In genomic region chr15:79811406-79812405, GRCh38 we compare ENCODE assay signal across 11 cellular contexts.
DNase-seq lines count a peak whose midpoint lies in the region; ATAC-seq and TF ChIP-seq lines count a peak whose summit lies in the region.
"Had no signal": no experiment of that assay in that cellular context is flagged by ENCODE, and none has a peak within 500 bp of the region (broad histone marks: within the 10 kb centered on the region; RNA-seq: fewer than 3 reads in every experiment).

No MANE protein-coding gene starts in this region.

- no peaks in the 10 kb centered on the region for H3K9me3 ChIP-seq in RWPE2 (ENCODE audit: severe bottlenecking)

- H3K27me3 Mint-ChIP-seq in mesothelial cell of epicardium (ENCODE audit: low read depth) = no peaks in the 10 kb centered on the region
- H3K27me3 Mint-ChIP-seq: activated T-cell treated with anti-CD3 and anti-CD28 coated beads, Interleukin-2, amount 50 U/mL, for 24 hours had no signal

- peak; percentile 34 for DNase-seq in GM04504 (ENCODE audit: low read depth)
- no peak for DNase-seq in RWPE2 (ENCODE audit: low spot score)
- peak in 1 of 2 donors; percentile 33 for DNase-seq in foreskin keratinocyte
- peak; percentile 62 for DNase-seq in retinal pigment epithelial cell (ENCODE audit: low read depth)
- DNase-seq in HEK293T (ENCODE audit: extremely low spot score) = no peak
- no peak for DNase-seq in kidney glomerular epithelial cell (lab: John Stamatoyannopoulos, UW)
- no peak for DNase-seq in mesothelial cell of epicardium (ENCODE audit: low spot score in 2 of 2, unreplicated experiment in 2 of 2)
- DNase-seq: activated T-cell treated with anti-CD3 and anti-CD28 coated beads, Interleukin-2, amount 50 U/mL, for 24 hours; Kasumi-1; SW 1271 had no signal

- TF ChIP-seq CTCF in RWPE2 (IDR thresholded peaks at IDR 0.05; ENCODE audit: poor library complexity, severe bottlenecking) = no peak
- no peak for TF ChIP-seq CTCF in foreskin keratinocyte (conservative IDR thresholded peaks at IDR 0.05)
- TF ChIP-seq CTCF in retinal pigment epithelial cell (conservative IDR thresholded peaks at IDR 0.05; ENCODE audit: low read depth, low read length) = no peak
- no peak for TF ChIP-seq CTCF in mesothelial cell of epicardium (IDR thresholded peaks at IDR 0.05; ENCODE audit: unreplicated experiment)

- H3K4me3 Mint-ChIP-seq in mesothelial cell of epicardium = no peak overlapping the region
- H3K4me3 Mint-ChIP-seq: activated T-cell treated with anti-CD3 and anti-CD28 coated beads, Interleukin-2, amount 50 U/mL, for 24 hours had no signal

- no peak overlapping the region for H3K27ac ChIP-seq in RWPE2 (ENCODE audit: poor library complexity, severe bottlenecking)
- H3K27ac ChIP-seq in foreskin keratinocyte = no peak overlapping the region

- H3K4me3 ChIP-seq in RWPE2 (ENCODE audit: severe bottlenecking) = no peak overlapping the region
- no peak overlapping the region for H3K4me3 ChIP-seq in retinal pigment epithelial cell (ENCODE audit: low read length)

- POLR2A ChIA-PET in HEK293T (lab: Yijun Ruan, JAX) = no interaction called here

- ATAC-seq in RWPE2 (ENCODE audit: low read depth) = peak; percentile 44
- ATAC-seq in foreskin keratinocyte = peak; percentile 27
- no peak for ATAC-seq in HG02571 (IDR thresholded peaks at IDR 0.05; ENCODE audit: unreplicated experiment)

- H3K27ac Mint-ChIP-seq in mesothelial cell of epicardium = no peak overlapping the region
- H3K27ac Mint-ChIP-seq: activated T-cell treated with anti-CD3 and anti-CD28 coated beads, Interleukin-2, amount 50 U/mL, for 24 hours had no signal

- no peaks in the 10 kb centered on the region for H3K36me3 ChIP-seq in RWPE2 (ENCODE audit: low read depth)

- no peaks in the 10 kb centered on the region for H3K36me3 Mint-ChIP-seq in mesothelial cell of epicardium

- H3K27me3 ChIP-seq in RWPE2 (ENCODE audit: insufficient read depth, poor library complexity, severe bottlenecking) (no peaks in the 10 kb centered on the region), foreskin keratinocyte (no peaks in the 10 kb centered on the region)

- H3K9me3 Mint-ChIP-seq in mesothelial cell of epicardium = peaks cover 6% of the 10 kb centered on the region
- H3K9me3 Mint-ChIP-seq: activated T-cell treated with anti-CD3 and anti-CD28 coated beads, Interleukin-2, amount 50 U/mL, for 24 hours had no signal

- H3K4me1 ChIP-seq in RWPE2 (ENCODE audit: insufficient read depth, poor library complexity, severe bottlenecking) (no peaks in the 10 kb centered on the region), foreskin keratinocyte (no peaks in the 10 kb centered on the region)

- CTCF ChIA-PET in HEK293T (lab: Yijun Ruan, JAX) = no interaction called here

- no peaks in the 10 kb centered on the region for H3K4me1 Mint-ChIP-seq in mesothelial cell of epicardium

TF ChIP-seq in HEK293T, 16 proteins besides CTCF, POLR2A, EP300 and RAD21:
- no peak for TF ChIP-seq LEF1 (IDR thresholded peaks at IDR 0.05; ENCODE audit: borderline replicate concordance)

Comparison
In these comparisons a context has a peak if more than half of its experiments do, and no peak if none do; other contexts are left out.
1. DNase-seq: peak in GM04504 (single experiment) and retinal pigment epithelial cell (single experiment); none in RWPE2 (single experiment), HEK293T (single experiment), kidney glomerular epithelial cell (single experiment) and mesothelial cell of epicardium (0 of 2).